ENCODE assay signal across 8 cellular contexts in the genomic region with DNA sequence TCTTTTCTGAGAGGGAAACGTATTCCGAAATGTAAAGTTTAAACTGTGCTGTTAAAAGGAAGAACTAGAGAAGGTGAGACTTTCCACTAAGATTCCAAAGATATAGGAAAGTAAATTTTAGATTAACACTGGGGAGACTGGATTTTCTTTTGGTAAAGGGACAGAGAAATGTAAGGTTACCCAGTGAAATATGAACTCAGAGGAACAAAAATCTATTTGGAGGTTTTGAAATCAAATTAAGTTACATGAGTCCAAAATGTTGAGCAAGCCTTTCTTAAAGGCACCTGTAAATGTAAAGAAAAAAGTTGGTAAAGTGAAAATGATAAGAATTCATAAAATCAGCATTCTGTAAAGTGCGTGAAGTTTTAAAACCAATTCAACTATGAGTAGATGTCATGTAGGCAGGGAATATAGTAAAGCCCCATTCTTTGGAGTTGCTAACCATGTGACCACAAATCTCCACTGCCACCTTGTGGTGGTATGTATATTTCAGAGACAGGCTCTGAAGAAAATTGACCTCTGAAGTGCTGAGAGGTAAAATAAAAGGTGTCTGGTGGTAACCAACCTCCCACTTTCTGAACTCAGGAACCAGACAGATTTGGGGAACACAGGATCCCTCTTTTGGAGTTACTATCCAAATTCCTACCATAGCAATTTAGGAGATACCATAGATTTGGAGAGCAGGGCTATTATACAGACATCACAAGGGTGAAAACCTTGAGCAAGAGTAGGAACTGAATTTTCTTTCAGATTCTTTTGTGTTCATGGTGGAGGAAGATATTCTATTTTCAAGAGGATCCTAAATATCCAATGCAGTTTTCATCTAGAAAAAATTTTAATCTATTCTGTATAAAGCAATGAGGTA.
DNase-seq lines count a peak whose midpoint lies in the region; ATAC-seq and TF ChIP-seq lines count a peak whose summit lies in the region.

No MANE protein-coding gene starts in this region.

- TF ChIP-seq CTCF in PC-3 (conservative IDR thresholded peaks at IDR 0.05; ENCODE audit: low read depth, low read length) (peak; percentile 86), endodermal cell (conservative IDR thresholded peaks at IDR 0.05) (peak; percentile 87), natural killer cell (IDR thresholded peaks at IDR 0.05) (no peak)

- H3K79me2 ChIP-seq in PC-3 (ENCODE audit: low read length) = no peaks in the 10 kb centered on the region

- H3K27me3 ChIP-seq in PC-3 (ENCODE audit: low read length) (peaks cover 57% of the 10 kb centered on the region), endodermal cell (ENCODE audit: control insufficient read depth, insufficient read depth, low read length, poor library complexity, severe bottlenecking) (no peaks in the 10 kb centered on the region)

- H3K4me1 ChIP-seq in PC-3 (ENCODE audit: insufficient read depth, low read length) (no peaks in the 10 kb centered on the region), endodermal cell (ENCODE audit: control insufficient read depth, insufficient read depth, low read length) (peaks cover 8% of the 10 kb centered on the region)

- H3K4me2 ChIP-seq in PC-3 (ENCODE audit: low read length) = no peak overlapping the region

- H3K9me3 ChIP-seq in PC-3 (ENCODE audit: low read length) (no peaks in the 10 kb centered on the region), endodermal cell (ENCODE audit: control insufficient read depth, low read length) (no peaks in the 10 kb centered on the region)

- DNase-seq in Daoy (ENCODE audit: low read depth) = peak; percentile 15
- peak; percentile 51 for DNase-seq in Jurkat, Clone E6-1 (ENCODE audit: low read depth, low spot score)
- peak; percentile 80 for DNase-seq in PC-3
- DNase-seq in endodermal cell = peak; percentile 78
- DNase-seq in midbrain (lab: John Stamatoyannopoulos, UW) = peak; percentile 70
- no peak for DNase-seq in activated T-cell treated with anti-CD3 and anti-CD28 coated beads, Interleukin-2, amount 50 U/mL, for 24 hours
- no peak for DNase-seq in natural killer cell

- H3F3A ChIP-seq in PC-3 (ENCODE audit: low read length, unreplicated experiment) = no peaks in the 10 kb centered on the region

- H3K9me2 ChIP-seq in PC-3 (replicated peaks; ENCODE audit: low read length) = no peaks in the 10 kb centered on the region

- H3K4me3 ChIP-seq in Jurkat, Clone E6-1 (ENCODE audit: low read length) = no peak overlapping the region
- H3K4me3 ChIP-seq in PC-3 (ENCODE audit: low read length) = no peak overlapping the region
- H3K4me3 ChIP-seq in endodermal cell (ENCODE audit: low read length) = no peak overlapping the region

- H3K27ac Mint-ChIP-seq in endodermal cell (no peak overlapping the region), natural killer cell (no peak overlapping the region)
- no peak overlapping the region for H3K27ac Mint-ChIP-seq in activated T-cell treated with anti-CD3 and anti-CD28 coated beads, Interleukin-2, amount 50 U/mL, for 24 hours

- H3K9ac ChIP-seq in PC-3 (ENCODE audit: low read length) (no peak overlapping the region), endodermal cell (ENCODE audit: extremely low read depth, low read length, poor library complexity, severe bottlenecking) (no peak overlapping the region)

- POLR2A ChIA-PET in PC-3 (lab: Charles Lee; ENCODE audit: unreplicated experiment) = no interaction called here

- 63 to 74% methylated on average over 3 of the region's 3 CpGs for WGBS in endodermal cell (ENCODE audit: insufficient coverage in 1 of 2, insufficient read length in 1 of 2), 2 experiments

- intact Hi-C loops in PC-3 (cut with micrococcal nuclease) (loop anchor here (1.0 to 5.0 kb wide), 2 partner anchors 217 to 1392 kb away; no protein-coding TSS in a partner anchor), natural killer cell (cut with micrococcal nuclease) (no loop called here)

- no TSS peak for BruUV-seq in PC-3 (replicated peaks; lab: Mats Ljungman, UMichigan)

- H3K9me3 Mint-ChIP-seq in endodermal cell (no peaks in the 10 kb centered on the region), natural killer cell (peaks cover 6 to 10% of the 10 kb centered on the region in 2 donors)
- peaks cover 12% of the 10 kb centered on the region for H3K9me3 Mint-ChIP-seq in activated T-cell treated with anti-CD3 and anti-CD28 coated beads, Interleukin-2, amount 50 U/mL, for 24 hours

- H3K36me3 Mint-ChIP-seq in endodermal cell (ENCODE audit: low read depth) (no peaks in the 10 kb centered on the region), natural killer cell (no peaks in the 10 kb centered on the region)
- H3K36me3 Mint-ChIP-seq in activated T-cell treated with anti-CD3 and anti-CD28 coated beads, Interleukin-2, amount 50 U/mL, for 24 hours (ENCODE audit: low read depth) = no peaks in the 10 kb centered on the region

- ATAC-seq in GM21423 (IDR thresholded peaks at IDR 0.05; ENCODE audit: unreplicated experiment) (peak; percentile 83), PC-3 (peak; percentile 83), natural killer cell (no peak)

- no peak overlapping the region for H2AFZ ChIP-seq in PC-3 (ENCODE audit: low read length)

- H3K4me1 Mint-ChIP-seq in endodermal cell = peaks cover 9% of the 10 kb centered on the region
- no peaks in the 10 kb centered on the region for H3K4me1 Mint-ChIP-seq in activated T-cell treated with anti-CD3 and anti-CD28 coated beads, Interleukin-2, amount 50 U/mL, for 24 hours (ENCODE audit: low read depth)
- H3K4me1 Mint-ChIP-seq in natural killer cell = no peaks in the 10 kb centered on the region

- CTCF ChIA-PET in PC-3 (lab: Charles Lee) = no interaction called here

- no peak overlapping the region for H3K27ac ChIP-seq in PC-3 (ENCODE audit: low read length)
- H3K27ac ChIP-seq in endodermal cell (ENCODE audit: low read depth, low read length) = no peak overlapping the region

- H3K27me3 Mint-ChIP-seq in endodermal cell (ENCODE audit: insufficient read depth) = peaks cover 5% of the 10 kb centered on the region
- no peaks in the 10 kb centered on the region for H3K27me3 Mint-ChIP-seq in activated T-cell treated with anti-CD3 and anti-CD28 coated beads, Interleukin-2, amount 50 U/mL, for 24 hours
- no peaks in the 10 kb centered on the region for H3K27me3 Mint-ChIP-seq in natural killer cell (ENCODE audit: low read depth in 2 of 2)

- no peak overlapping the region for H3K4me3 Mint-ChIP-seq in endodermal cell
- H3K4me3 Mint-ChIP-seq in activated T-cell treated with anti-CD3 and anti-CD28 coated beads, Interleukin-2, amount 50 U/mL, for 24 hours = no peak overlapping the region
- no peak overlapping the region for H3K4me3 Mint-ChIP-seq in natural killer cell

- H3K36me3 ChIP-seq in PC-3 (ENCODE audit: low read depth, low read length) (no peaks in the 10 kb centered on the region), endodermal cell (ENCODE audit: control insufficient read depth, insufficient read depth, low read length) (no peaks in the 10 kb centered on the region)

- no peaks in the 10 kb centered on the region for H4K20me1 ChIP-seq in PC-3 (ENCODE audit: low read length)

Comparison
In these comparisons a context has a peak if more than half of its experiments do, and no peak if none do; other contexts are left out.
1. DNase-seq: peak in Daoy (single experiment), Jurkat, Clone E6-1 (single experiment), PC-3 (single experiment), endodermal cell (single experiment) and midbrain (single experiment); none in activated T-cell treated with anti-CD3 and anti-CD28 coated beads, Interleukin-2, amount 50 U/mL, for 24 hours (single experiment) and natural killer cell (single experiment).
2. ATAC-seq: peak in GM21423 (single experiment) and PC-3 (single experiment); none in natural killer cell (0 of 3).